ENCODE assay signal across 10 cellular contexts in genomic region chr6:142728910-142729481, GRCh38.
DNase-seq lines count a peak whose midpoint lies in the region; ATAC-seq and TF ChIP-seq lines count a peak whose summit lies in the region.
"Had no signal": no experiment of that assay in that cellular context is flagged by ENCODE, and none has a peak within 500 bp of the region (broad histone marks: within the 10 kb centered on the region; RNA-seq: fewer than 3 reads in every experiment).

No MANE protein-coding gene starts in this region.

- H3K27ac ChIP-seq in CD4-positive, CD25-positive, alpha-beta regulatory T cell (ENCODE audit: insufficient read depth, low read length, poor library complexity, severe bottlenecking) = no peak overlapping the region
- H3K27ac ChIP-seq in endodermal cell (ENCODE audit: low read depth, low read length) = no peak overlapping the region
- H3K27ac ChIP-seq: tibial artery had no signal

- no peaks in the 10 kb centered on the region for H3K36me3 Mint-ChIP-seq in CD4-positive, CD25-positive, alpha-beta regulatory T cell
- H3K36me3 Mint-ChIP-seq in endodermal cell (ENCODE audit: low read depth) = no peaks in the 10 kb centered on the region

- H3K9ac ChIP-seq in endodermal cell (ENCODE audit: extremely low read depth, low read length, poor library complexity, severe bottlenecking) = no peak overlapping the region

- ATAC-seq in CD4-positive, CD25-positive, alpha-beta regulatory T cell (ENCODE audit: low read depth in 2 of 2) = no peak
- ATAC-seq in mucosa of descending colon = peak; percentile 77
- no peak for ATAC-seq in HG03460 (IDR thresholded peaks at IDR 0.05; ENCODE audit: unreplicated experiment)

- in situ Hi-C loops in astrocyte of the cerebellum (cut with HindIII; ENCODE audit: low sequenced_read_pairs) = no loop called here

- no peaks in the 10 kb centered on the region for H3K36me3 ChIP-seq in CD4-positive, CD25-positive, alpha-beta regulatory T cell (ENCODE audit: control insufficient read depth, insufficient read depth, low read length)
- H3K36me3 ChIP-seq in mucosa of descending colon (ENCODE audit: low read depth) = no peaks in the 10 kb centered on the region
- H3K36me3 ChIP-seq in endodermal cell (ENCODE audit: control insufficient read depth, insufficient read depth, low read length) = no peaks in the 10 kb centered on the region
- H3K36me3 ChIP-seq: tibial artery had no signal

- peak overlapping the region in 1 of 4 donors; percentile 14 for H3K4me3 Mint-ChIP-seq in CD4-positive, CD25-positive, alpha-beta regulatory T cell
- H3K4me3 Mint-ChIP-seq in endodermal cell = no peak overlapping the region
- H3K4me3 Mint-ChIP-seq: central memory CD8-positive, alpha-beta T cell had no signal

- intact Hi-C loops in mucosa of descending colon (cut with DNase I, micrococcal nuclease) = no loop called here

- 76 to 82% methylated on average over 5 to 6 of the region's 6 CpGs for WGBS in endodermal cell (ENCODE audit: insufficient coverage in 1 of 2, insufficient read length in 1 of 2), 2 experiments

- no peaks in the 10 kb centered on the region for H3K27me3 Mint-ChIP-seq in CD4-positive, CD25-positive, alpha-beta regulatory T cell
- H3K27me3 Mint-ChIP-seq in endodermal cell (ENCODE audit: insufficient read depth) = no peaks in the 10 kb centered on the region

- peaks cover 0 to 4% (median 0%) of the 10 kb centered on the region in 7 donors for H3K9me3 Mint-ChIP-seq in CD4-positive, CD25-positive, alpha-beta regulatory T cell
- H3K9me3 Mint-ChIP-seq in endodermal cell = no peaks in the 10 kb centered on the region
- H3K9me3 Mint-ChIP-seq: central memory CD8-positive, alpha-beta T cell had no signal

- no peak for DNase-seq in CD4-positive, CD25-positive, alpha-beta regulatory T cell
- DNase-seq in LoVo (ENCODE audit: low spot score) (peak; percentile 16), astrocyte of the cerebellum (ENCODE audit: low read depth) (peak; percentile 44), mucosa of descending colon (peak in 1 of 3 donors; percentile 5), endodermal cell (no peak), HuH-7.5 (ENCODE audit: low spot score) (no peak)
- no peak for DNase-seq in stimulated activated CD4-positive, alpha-beta T cell treated with anti-CD3 and anti-CD28 coated beads, Interleukin-1b, Interleukin-23, amount 100 ng/mL, for 48 hours
- DNase-seq: tibial artery had no signal

- H3K4me1 ChIP-seq in CD4-positive, CD25-positive, alpha-beta regulatory T cell (ENCODE audit: control insufficient read depth, insufficient read depth, low read length, poor library complexity, severe bottlenecking) = no peaks in the 10 kb centered on the region
- H3K4me1 ChIP-seq in mucosa of descending colon (ENCODE audit: low read depth) (peaks cover 11% of the 10 kb centered on the region), endodermal cell (ENCODE audit: control insufficient read depth, insufficient read depth, low read length) (no peaks in the 10 kb centered on the region)
- H3K4me1 ChIP-seq: tibial artery had no signal

- no peak for TF ChIP-seq CTCF in astrocyte of the cerebellum (IDR thresholded peaks at IDR 0.05; ENCODE audit: low read depth, low read length, missing control alignments)
- TF ChIP-seq CTCF in mucosa of descending colon (IDR thresholded peaks at IDR 0.05) = no peak
- TF ChIP-seq CTCF in endodermal cell (conservative IDR thresholded peaks at IDR 0.05) = no peak

- H3K9me3 ChIP-seq in CD4-positive, CD25-positive, alpha-beta regulatory T cell (ENCODE audit: control insufficient read depth in 2 of 2, low read length in 2 of 2) = no peaks in the 10 kb centered on the region
- H3K9me3 ChIP-seq in mucosa of descending colon = no peaks in the 10 kb centered on the region
- no peaks in the 10 kb centered on the region for H3K9me3 ChIP-seq in endodermal cell (ENCODE audit: control insufficient read depth, low read length)
- H3K9me3 ChIP-seq: tibial artery had no signal

- peaks cover 0 to 45% (median 6%) of the 10 kb centered on the region in 4 donors for H3K4me1 Mint-ChIP-seq in CD4-positive, CD25-positive, alpha-beta regulatory T cell
- peaks cover 10% of the 10 kb centered on the region for H3K4me1 Mint-ChIP-seq in endodermal cell

- H3K4me3 ChIP-seq in CD4-positive, CD25-positive, alpha-beta regulatory T cell (ENCODE audit: low read depth, low read length) = peak overlapping the region; percentile 44
- H3K4me3 ChIP-seq in astrocyte of the cerebellum (ENCODE audit: low read depth, low read length) = no peak overlapping the region
- H3K4me3 ChIP-seq in mucosa of descending colon = no peak overlapping the region
- no peak overlapping the region for H3K4me3 ChIP-seq in endodermal cell (ENCODE audit: low read length)
- H3K4me3 ChIP-seq: tibial artery had no signal

- peaks cover 5% of the 10 kb centered on the region for H3K27me3 ChIP-seq in CD4-positive, CD25-positive, alpha-beta regulatory T cell (ENCODE audit: control insufficient read depth, insufficient read depth, low read length)
- no peaks in the 10 kb centered on the region for H3K27me3 ChIP-seq in endodermal cell (ENCODE audit: control insufficient read depth, insufficient read depth, low read length, poor library complexity, severe bottlenecking)

- no peak overlapping the region for H3K27ac Mint-ChIP-seq in CD4-positive, CD25-positive, alpha-beta regulatory T cell
- H3K27ac Mint-ChIP-seq in endodermal cell = no peak overlapping the region

Comparison
In these comparisons a context has a peak if more than half of its experiments do, and no peak if none do; other contexts are left out.
1. DNase-seq: peak in LoVo (single experiment) and astrocyte of the cerebellum (single experiment); none in CD4-positive, CD25-positive, alpha-beta regulatory T cell (0 of 3), endodermal cell (single experiment), stimulated activated CD4-positive, alpha-beta T cell treated with anti-CD3 and anti-CD28 coated beads, Interleukin-1b, Interleukin-23, amount 100 ng/mL, for 48 hours (single experiment) and HuH-7.5 (single experiment).